Comparison of ENCODE assay signal across 1 cellular context in the genomic region with DNA sequence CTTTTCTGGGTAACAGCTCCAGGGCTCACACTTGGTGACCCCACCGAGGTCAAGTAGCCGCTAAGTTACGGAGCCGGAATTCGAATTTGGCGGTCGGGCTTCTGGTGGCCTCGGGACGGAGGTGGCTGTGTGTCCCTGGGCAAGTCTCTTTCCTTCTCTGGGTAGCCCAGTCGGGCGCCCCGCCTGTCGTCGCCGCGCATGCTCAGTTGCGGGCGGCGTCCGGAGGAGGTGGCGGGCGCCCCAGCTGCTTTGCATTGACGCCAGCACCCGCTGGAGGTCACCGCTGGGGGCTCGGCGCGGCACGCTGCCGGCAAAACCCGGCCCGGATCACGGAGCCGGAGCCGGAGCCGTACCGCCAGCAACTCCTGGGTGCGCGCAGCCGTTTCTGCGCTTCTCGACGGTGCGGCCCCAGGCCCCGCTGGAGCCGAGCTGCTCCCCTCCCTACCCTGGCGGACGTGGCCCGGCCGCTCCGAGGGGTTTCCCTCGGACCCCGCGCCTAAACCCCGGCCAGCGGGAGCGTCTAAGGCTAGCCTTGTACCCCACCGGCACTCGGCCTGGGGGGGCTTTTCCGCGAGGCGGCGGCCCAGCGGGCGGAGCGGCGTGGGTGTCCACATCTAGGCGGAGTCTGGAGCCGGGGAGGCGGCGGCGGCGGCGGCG.
TF ChIP-seq lines count a peak whose summit lies in the region.

No MANE protein-coding gene starts in this region.

TF ChIP-seq in K562, 482 proteins besides CTCF, POLR2A, EP300 and RAD21 (continued from another document and continues in another):
- TF ChIP-seq, protein P1, sequence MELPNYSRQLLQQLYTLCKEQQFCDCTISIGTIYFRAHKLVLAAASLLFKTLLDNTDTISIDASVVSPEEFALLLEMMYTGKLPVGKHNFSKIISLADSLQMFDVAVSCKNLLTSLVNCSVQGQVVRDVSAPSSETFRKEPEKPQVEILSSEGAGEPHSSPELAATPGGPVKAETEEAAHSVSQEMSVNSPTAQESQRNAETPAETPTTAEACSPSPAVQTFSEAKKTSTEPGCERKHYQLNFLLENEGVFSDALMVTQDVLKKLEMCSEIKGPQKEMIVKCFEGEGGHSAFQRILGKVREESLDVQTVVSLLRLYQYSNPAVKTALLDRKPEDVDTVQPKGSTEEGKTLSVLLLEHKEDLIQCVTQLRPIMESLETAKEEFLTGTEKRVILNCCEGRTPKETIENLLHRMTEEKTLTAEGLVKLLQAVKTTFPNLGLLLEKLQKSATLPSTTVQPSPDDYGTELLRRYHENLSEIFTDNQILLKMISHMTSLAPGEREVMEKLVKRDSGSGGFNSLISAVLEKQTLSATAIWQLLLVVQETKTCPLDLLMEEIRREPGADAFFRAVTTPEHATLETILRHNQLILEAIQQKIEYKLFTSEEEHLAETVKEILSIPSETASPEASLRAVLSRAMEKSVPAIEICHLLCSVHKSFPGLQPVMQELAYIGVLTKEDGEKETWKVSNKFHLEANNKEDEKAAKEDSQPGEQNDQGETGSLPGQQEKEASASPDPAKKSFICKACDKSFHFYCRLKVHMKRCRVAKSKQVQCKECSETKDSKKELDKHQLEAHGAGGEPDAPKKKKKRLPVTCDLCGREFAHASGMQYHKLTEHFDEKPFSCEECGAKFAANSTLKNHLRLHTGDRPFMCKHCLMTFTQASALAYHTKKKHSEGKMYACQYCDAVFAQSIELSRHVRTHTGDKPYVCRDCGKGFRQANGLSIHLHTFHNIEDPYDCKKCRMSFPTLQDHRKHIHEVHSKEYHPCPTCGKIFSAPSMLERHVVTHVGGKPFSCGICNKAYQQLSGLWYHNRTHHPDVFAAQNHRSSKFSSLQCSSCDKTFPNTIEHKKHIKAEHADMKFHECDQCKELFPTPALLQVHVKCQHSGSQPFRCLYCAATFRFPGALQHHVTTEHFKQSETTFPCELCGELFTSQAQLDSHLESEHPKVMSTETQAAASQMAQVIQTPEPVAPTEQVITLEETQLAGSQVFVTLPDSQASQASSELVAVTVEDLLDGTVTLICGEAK (IDR thresholded peaks at IDR 0.05) = peak; percentile 41; the same call in 1 of the 2 replicates
- TF ChIP-seq, protein P1 (CRISPR knock-in tag; IDR thresholded peaks at IDR 0.05) = no peak
- peak; percentile 93 for TF ChIP-seq RBM25 (IDR thresholded peaks at IDR 0.05; ENCODE audit: low read depth, low read length, severe bottlenecking)
- TF ChIP-seq, protein P2, sequence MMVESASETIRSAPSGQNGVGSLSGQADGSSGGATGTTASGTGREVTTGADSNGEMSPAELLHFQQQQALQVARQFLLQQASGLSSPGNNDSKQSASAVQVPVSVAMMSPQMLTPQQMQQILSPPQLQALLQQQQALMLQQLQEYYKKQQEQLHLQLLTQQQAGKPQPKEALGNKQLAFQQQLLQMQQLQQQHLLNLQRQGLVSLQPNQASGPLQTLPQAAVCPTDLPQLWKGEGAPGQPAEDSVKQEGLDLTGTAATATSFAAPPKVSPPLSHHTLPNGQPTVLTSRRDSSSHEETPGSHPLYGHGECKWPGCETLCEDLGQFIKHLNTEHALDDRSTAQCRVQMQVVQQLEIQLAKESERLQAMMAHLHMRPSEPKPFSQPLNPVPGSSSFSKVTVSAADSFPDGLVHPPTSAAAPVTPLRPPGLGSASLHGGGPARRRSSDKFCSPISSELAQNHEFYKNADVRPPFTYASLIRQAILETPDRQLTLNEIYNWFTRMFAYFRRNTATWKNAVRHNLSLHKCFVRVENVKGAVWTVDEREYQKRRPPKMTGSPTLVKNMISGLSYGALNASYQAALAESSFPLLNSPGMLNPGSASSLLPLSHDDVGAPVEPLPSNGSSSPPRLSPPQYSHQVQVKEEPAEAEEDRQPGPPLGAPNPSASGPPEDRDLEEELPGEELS (CRISPR knock-in tag; IDR thresholded peaks at IDR 0.05; ENCODE audit: borderline replicate concordance) = 0 out of 2 replicates have a peak, but pooled peaks have one; percentile 71
- TF ChIP-seq ZKSCAN8 (CRISPR knock-in tag; IDR thresholded peaks at IDR 0.05) = no peak
- TF ChIP-seq XRCC3 (IDR thresholded peaks at IDR 0.05) = no peak
- peak; percentile 99 for TF ChIP-seq NCOA6 (IDR thresholded peaks at IDR 0.05)
- TF ChIP-seq, protein P3, sequence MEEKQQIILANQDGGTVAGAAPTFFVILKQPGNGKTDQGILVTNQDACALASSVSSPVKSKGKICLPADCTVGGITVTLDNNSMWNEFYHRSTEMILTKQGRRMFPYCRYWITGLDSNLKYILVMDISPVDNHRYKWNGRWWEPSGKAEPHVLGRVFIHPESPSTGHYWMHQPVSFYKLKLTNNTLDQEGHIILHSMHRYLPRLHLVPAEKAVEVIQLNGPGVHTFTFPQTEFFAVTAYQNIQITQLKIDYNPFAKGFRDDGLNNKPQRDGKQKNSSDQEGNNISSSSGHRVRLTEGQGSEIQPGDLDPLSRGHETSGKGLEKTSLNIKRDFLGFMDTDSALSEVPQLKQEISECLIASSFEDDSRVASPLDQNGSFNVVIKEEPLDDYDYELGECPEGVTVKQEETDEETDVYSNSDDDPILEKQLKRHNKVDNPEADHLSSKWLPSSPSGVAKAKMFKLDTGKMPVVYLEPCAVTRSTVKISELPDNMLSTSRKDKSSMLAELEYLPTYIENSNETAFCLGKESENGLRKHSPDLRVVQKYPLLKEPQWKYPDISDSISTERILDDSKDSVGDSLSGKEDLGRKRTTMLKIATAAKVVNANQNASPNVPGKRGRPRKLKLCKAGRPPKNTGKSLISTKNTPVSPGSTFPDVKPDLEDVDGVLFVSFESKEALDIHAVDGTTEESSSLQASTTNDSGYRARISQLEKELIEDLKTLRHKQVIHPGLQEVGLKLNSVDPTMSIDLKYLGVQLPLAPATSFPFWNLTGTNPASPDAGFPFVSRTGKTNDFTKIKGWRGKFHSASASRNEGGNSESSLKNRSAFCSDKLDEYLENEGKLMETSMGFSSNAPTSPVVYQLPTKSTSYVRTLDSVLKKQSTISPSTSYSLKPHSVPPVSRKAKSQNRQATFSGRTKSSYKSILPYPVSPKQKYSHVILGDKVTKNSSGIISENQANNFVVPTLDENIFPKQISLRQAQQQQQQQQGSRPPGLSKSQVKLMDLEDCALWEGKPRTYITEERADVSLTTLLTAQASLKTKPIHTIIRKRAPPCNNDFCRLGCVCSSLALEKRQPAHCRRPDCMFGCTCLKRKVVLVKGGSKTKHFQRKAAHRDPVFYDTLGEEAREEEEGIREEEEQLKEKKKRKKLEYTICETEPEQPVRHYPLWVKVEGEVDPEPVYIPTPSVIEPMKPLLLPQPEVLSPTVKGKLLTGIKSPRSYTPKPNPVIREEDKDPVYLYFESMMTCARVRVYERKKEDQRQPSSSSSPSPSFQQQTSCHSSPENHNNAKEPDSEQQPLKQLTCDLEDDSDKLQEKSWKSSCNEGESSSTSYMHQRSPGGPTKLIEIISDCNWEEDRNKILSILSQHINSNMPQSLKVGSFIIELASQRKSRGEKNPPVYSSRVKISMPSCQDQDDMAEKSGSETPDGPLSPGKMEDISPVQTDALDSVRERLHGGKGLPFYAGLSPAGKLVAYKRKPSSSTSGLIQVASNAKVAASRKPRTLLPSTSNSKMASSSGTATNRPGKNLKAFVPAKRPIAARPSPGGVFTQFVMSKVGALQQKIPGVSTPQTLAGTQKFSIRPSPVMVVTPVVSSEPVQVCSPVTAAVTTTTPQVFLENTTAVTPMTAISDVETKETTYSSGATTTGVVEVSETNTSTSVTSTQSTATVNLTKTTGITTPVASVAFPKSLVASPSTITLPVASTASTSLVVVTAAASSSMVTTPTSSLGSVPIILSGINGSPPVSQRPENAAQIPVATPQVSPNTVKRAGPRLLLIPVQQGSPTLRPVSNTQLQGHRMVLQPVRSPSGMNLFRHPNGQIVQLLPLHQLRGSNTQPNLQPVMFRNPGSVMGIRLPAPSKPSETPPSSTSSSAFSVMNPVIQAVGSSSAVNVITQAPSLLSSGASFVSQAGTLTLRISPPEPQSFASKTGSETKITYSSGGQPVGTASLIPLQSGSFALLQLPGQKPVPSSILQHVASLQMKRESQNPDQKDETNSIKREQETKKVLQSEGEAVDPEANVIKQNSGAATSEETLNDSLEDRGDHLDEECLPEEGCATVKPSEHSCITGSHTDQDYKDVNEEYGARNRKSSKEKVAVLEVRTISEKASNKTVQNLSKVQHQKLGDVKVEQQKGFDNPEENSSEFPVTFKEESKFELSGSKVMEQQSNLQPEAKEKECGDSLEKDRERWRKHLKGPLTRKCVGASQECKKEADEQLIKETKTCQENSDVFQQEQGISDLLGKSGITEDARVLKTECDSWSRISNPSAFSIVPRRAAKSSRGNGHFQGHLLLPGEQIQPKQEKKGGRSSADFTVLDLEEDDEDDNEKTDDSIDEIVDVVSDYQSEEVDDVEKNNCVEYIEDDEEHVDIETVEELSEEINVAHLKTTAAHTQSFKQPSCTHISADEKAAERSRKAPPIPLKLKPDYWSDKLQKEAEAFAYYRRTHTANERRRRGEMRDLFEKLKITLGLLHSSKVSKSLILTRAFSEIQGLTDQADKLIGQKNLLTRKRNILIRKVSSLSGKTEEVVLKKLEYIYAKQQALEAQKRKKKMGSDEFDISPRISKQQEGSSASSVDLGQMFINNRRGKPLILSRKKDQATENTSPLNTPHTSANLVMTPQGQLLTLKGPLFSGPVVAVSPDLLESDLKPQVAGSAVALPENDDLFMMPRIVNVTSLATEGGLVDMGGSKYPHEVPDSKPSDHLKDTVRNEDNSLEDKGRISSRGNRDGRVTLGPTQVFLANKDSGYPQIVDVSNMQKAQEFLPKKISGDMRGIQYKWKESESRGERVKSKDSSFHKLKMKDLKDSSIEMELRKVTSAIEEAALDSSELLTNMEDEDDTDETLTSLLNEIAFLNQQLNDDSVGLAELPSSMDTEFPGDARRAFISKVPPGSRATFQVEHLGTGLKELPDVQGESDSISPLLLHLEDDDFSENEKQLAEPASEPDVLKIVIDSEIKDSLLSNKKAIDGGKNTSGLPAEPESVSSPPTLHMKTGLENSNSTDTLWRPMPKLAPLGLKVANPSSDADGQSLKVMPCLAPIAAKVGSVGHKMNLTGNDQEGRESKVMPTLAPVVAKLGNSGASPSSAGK (IDR thresholded peaks at IDR 0.05) = 0 out of 2 replicates have a peak, but pooled peaks have one; percentile 12
- peak; percentile 50 to 81 for TF ChIP-seq NONO (IDR thresholded peaks at IDR 0.05; ENCODE audit: low read depth in 2 of 2, low read length in 1 of 2)
- TF ChIP-seq, protein P4, sequence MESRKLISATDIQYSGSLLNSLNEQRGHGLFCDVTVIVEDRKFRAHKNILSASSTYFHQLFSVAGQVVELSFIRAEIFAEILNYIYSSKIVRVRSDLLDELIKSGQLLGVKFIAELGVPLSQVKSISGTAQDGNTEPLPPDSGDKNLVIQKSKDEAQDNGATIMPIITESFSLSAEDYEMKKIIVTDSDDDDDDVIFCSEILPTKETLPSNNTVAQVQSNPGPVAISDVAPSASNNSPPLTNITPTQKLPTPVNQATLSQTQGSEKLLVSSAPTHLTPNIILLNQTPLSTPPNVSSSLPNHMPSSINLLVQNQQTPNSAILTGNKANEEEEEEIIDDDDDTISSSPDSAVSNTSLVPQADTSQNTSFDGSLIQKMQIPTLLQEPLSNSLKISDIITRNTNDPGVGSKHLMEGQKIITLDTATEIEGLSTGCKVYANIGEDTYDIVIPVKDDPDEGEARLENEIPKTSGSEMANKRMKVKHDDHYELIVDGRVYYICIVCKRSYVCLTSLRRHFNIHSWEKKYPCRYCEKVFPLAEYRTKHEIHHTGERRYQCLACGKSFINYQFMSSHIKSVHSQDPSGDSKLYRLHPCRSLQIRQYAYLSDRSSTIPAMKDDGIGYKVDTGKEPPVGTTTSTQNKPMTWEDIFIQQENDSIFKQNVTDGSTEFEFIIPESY (CRISPR knock-in tag; IDR thresholded peaks at IDR 0.05) = peak; percentile 77
- TF ChIP-seq ESRRA (IDR thresholded peaks at IDR 0.05; ENCODE audit: borderline replicate concordance, low read depth) = peak; percentile 91
- no peak for TF ChIP-seq RAD51 (IDR thresholded peaks at IDR 0.05; ENCODE audit: borderline replicate concordance, low read depth)
- TF ChIP-seq TSC22D4 (tag; IDR thresholded peaks at IDR 0.05) = no peak
- TF ChIP-seq, protein P5, sequence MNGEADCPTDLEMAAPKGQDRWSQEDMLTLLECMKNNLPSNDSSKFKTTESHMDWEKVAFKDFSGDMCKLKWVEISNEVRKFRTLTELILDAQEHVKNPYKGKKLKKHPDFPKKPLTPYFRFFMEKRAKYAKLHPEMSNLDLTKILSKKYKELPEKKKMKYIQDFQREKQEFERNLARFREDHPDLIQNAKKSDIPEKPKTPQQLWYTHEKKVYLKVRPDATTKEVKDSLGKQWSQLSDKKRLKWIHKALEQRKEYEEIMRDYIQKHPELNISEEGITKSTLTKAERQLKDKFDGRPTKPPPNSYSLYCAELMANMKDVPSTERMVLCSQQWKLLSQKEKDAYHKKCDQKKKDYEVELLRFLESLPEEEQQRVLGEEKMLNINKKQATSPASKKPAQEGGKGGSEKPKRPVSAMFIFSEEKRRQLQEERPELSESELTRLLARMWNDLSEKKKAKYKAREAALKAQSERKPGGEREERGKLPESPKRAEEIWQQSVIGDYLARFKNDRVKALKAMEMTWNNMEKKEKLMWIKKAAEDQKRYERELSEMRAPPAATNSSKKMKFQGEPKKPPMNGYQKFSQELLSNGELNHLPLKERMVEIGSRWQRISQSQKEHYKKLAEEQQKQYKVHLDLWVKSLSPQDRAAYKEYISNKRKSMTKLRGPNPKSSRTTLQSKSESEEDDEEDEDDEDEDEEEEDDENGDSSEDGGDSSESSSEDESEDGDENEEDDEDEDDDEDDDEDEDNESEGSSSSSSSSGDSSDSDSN (IDR thresholded peaks at IDR 0.05; ENCODE audit: borderline replicate concordance in 1 of 2, low read depth in 2 of 2, low read length in 2 of 2) = peak; percentile 70 to 89; a peak in 3 of 4 replicates
- TF ChIP-seq MXI1 (IDR thresholded peaks at IDR 0.05; ENCODE audit: low read depth, low read length) = 0 out of 2 replicates have a peak, but pooled peaks have one; percentile 31
